9 cellular contexts compared by ENCODE assay signal in genomic region chr19:14383556-14383897, GRCh38. TPM values are rescaled to one million over a fixed set of nuclear protein-coding genes. Genes with fewer than 3 reads are reported as not detected.
DNase-seq lines count a peak whose midpoint lies in the region; ATAC-seq and TF ChIP-seq lines count a peak whose summit lies in the region.
"Had no signal": no experiment of that assay in that cellular context is flagged by ENCODE, and none has a peak within 500 bp of the region (broad histone marks: within the 10 kb centered on the region; RNA-seq: fewer than 3 reads in every experiment).

No MANE protein-coding gene starts in this region.

- no peaks in the 10 kb centered on the region for H3K27me3 Mint-ChIP-seq in activated CD4-positive, alpha-beta T cell treated with anti-CD3 and anti-CD28 coated beads, Interleukin-2, amount 10 ng/mL, durations not matched to agents 24 days and 14 days
- no peaks in the 10 kb centered on the region for H3K27me3 Mint-ChIP-seq in T-helper 2 cell treated with Interferon-gamma antibody and Interleukin-4, amounts not matched to agents 5 μg/mL and 100 μg/mL, for 36 hours (ENCODE audit: low read depth)

- H3K4me3 ChIP-seq in gastroesophageal sphincter (peak overlapping the region; percentile 27 to 63), thoracic aorta (peak overlapping the region; percentile 98)
- H3K4me3 ChIP-seq: SK-N-MC had no signal

- ATAC-seq in gastroesophageal sphincter (no peak), thoracic aorta (ENCODE audit: insufficient number of reproducible peaks, low FRiP score, low read depth) (no peak)

- no peaks in the 10 kb centered on the region for H3K9me3 ChIP-seq in gastroesophageal sphincter
- no peaks in the 10 kb centered on the region for H3K9me3 ChIP-seq in thoracic aorta

- H3K27ac ChIP-seq in gastroesophageal sphincter: peak overlapping the region; percentile 74 to 89 (median 87)
- peak overlapping the region; percentile 93 to 100 for H3K27ac ChIP-seq in thoracic aorta

- H3K9me3 Mint-ChIP-seq in activated CD4-positive, alpha-beta T cell treated with anti-CD3 and anti-CD28 coated beads, Interleukin-2, amount 10 ng/mL, durations not matched to agents 24 days and 14 days: no peaks in the 10 kb centered on the region
- H3K9me3 Mint-ChIP-seq in T-helper 2 cell treated with Interferon-gamma antibody and Interleukin-4, amounts not matched to agents 5 μg/mL and 100 μg/mL, for 36 hours: no peaks in the 10 kb centered on the region

- peaks cover 0 to 74% (median 22%) of the 10 kb centered on the region in 3 donors for H3K4me1 ChIP-seq in gastroesophageal sphincter
- H3K4me1 ChIP-seq in thoracic aorta (ENCODE audit: control insufficient read depth in 1 of 2, low read depth in 2 of 2): peaks cover 38 to 51% of the 10 kb centered on the region in 2 donors

- H3K36me3 ChIP-seq in gastroesophageal sphincter: peaks cover 0 to under 1% of the 10 kb centered on the region in 2 donors
- peaks cover under 1% of the 10 kb centered on the region for H3K36me3 ChIP-seq in thoracic aorta

- in situ Hi-C loops in KBM-7 (cut with MboI; ENCODE audit: low pct_unique_long_range_greater_than_20kb, low sequenced_read_pairs): no loop called here

- WGBS in gastroesophageal sphincter (ENCODE audit: low coverage in 1 of 2), 2 donors: 43% methylated on average over 1 of the region's 3 CpGs; no CpG with 5 or more reads in 1 of the 2 donors

- no peak for TF ChIP-seq CTCF in gastroesophageal sphincter (IDR thresholded peaks at IDR 0.05)
- no peak for TF ChIP-seq CTCF in thoracic aorta (IDR thresholded peaks at IDR 0.05)

- DNase-seq in activated CD4-positive, alpha-beta T cell treated with anti-CD3 and anti-CD28 coated beads, Interleukin-2, amount 10 ng/mL, durations not matched to agents 24 days and 14 days: peak; percentile 78
- DNase-seq in activated CD4-positive, alpha-beta T cell treated with anti-CD3 and anti-CD28 coated beads, Interleukin-2, amount 50 U/mL, for 4 hours: no peak
- DNase-seq in T-helper 2 cell treated with Interferon-gamma antibody and Interleukin-4, amounts not matched to agents 5 μg/mL and 100 μg/mL, for 36 hours (ENCODE audit: low spot score): no peak
- no peak for DNase-seq in thoracic aorta (ENCODE audit: low spot score)
- DNase-seq in stimulated activated CD4-positive, alpha-beta T cell treated with anti-CD3 and anti-CD28 coated beads, Interleukin-2, amount 100 ng/mL, for 48 hours: no peak
- no peak for DNase-seq in KBM-7
- no peak for DNase-seq in activated CD4-positive, alpha-beta T cell treated with anti-CD3 and anti-CD28 coated beads, Interleukin-2, amount 50 U/mL, for 1 hour

- peak overlapping the region; percentile 92 for H3K4me3 Mint-ChIP-seq in activated CD4-positive, alpha-beta T cell treated with anti-CD3 and anti-CD28 coated beads, Interleukin-2, amount 10 ng/mL, durations not matched to agents 24 days and 14 days
- peak overlapping the region; percentile 91 for H3K4me3 Mint-ChIP-seq in T-helper 2 cell treated with Interferon-gamma antibody and Interleukin-4, amounts not matched to agents 5 μg/mL and 100 μg/mL, for 36 hours

- TF ChIP-seq EP300 in gastroesophageal sphincter (IDR thresholded peaks at IDR 0.05): no peak

- peak overlapping the region; percentile 98 for H3K27ac Mint-ChIP-seq in activated CD4-positive, alpha-beta T cell treated with anti-CD3 and anti-CD28 coated beads, Interleukin-2, amount 10 ng/mL, durations not matched to agents 24 days and 14 days
- H3K27ac Mint-ChIP-seq in T-helper 2 cell treated with Interferon-gamma antibody and Interleukin-4, amounts not matched to agents 5 μg/mL and 100 μg/mL, for 36 hours: peak overlapping the region; percentile 95

- no peak for TF ChIP-seq POLR2A in gastroesophageal sphincter (IDR thresholded peaks at IDR 0.05)

- H3K27me3 ChIP-seq in gastroesophageal sphincter (no peaks in the 10 kb centered on the region), thoracic aorta (replicated peaks; ENCODE audit: insufficient read depth) (no peaks in the 10 kb centered on the region)

- peaks cover 31% of the 10 kb centered on the region for H3K4me1 Mint-ChIP-seq in activated CD4-positive, alpha-beta T cell treated with anti-CD3 and anti-CD28 coated beads, Interleukin-2, amount 10 ng/mL, durations not matched to agents 24 days and 14 days
- H3K4me1 Mint-ChIP-seq in T-helper 2 cell treated with Interferon-gamma antibody and Interleukin-4, amounts not matched to agents 5 μg/mL and 100 μg/mL, for 36 hours (ENCODE audit: low read depth): peaks cover 30% of the 10 kb centered on the region

- intact Hi-C loops in activated CD4-positive, alpha-beta T cell treated with anti-CD3 and anti-CD28 coated beads, Interleukin-2, amount 10 ng/mL, durations not matched to agents 24 days and 14 days (cut with micrococcal nuclease): no loop called here

- H3K36me3 Mint-ChIP-seq in activated CD4-positive, alpha-beta T cell treated with anti-CD3 and anti-CD28 coated beads, Interleukin-2, amount 10 ng/mL, durations not matched to agents 24 days and 14 days (ENCODE audit: low read depth): peaks cover 31% of the 10 kb centered on the region
- peaks cover 23% of the 10 kb centered on the region for H3K36me3 Mint-ChIP-seq in T-helper 2 cell treated with Interferon-gamma antibody and Interleukin-4, amounts not matched to agents 5 μg/mL and 100 μg/mL, for 36 hours (ENCODE audit: low read depth)

RNA-seq across cellular contexts. Expression of gene ADGRE5, which starts 2.3 kb away (rescaled TPM):
- 206 and 209 TPM in 2 replicates for total RNA-seq in activated CD4-positive, alpha-beta T cell treated with anti-CD3 and anti-CD28 coated beads, Interleukin-2, amount 10 ng/mL, durations not matched to agents 24 days and 14 days
- total RNA-seq in gastroesophageal sphincter (10 to 100 TPM; 47.7 to 86.7 (median 66.1) TPM), thoracic aorta (100 to 1,000 TPM; 199 to 281 TPM)

RNA-seq across cellular contexts. Expression of gene DDX39A, which starts 35.6 kb away (rescaled TPM):
- total RNA-seq in activated CD4-positive, alpha-beta T cell treated with anti-CD3 and anti-CD28 coated beads, Interleukin-2, amount 10 ng/mL, durations not matched to agents 24 days and 14 days: 274 and 280 TPM in 2 replicates
- total RNA-seq in gastroesophageal sphincter (10 to 100 TPM; 31.4 to 55.5 (median 43.4) TPM), thoracic aorta (10 to 100 TPM; 77.4 to 81.6 TPM)

RNA-seq across cellular contexts. Expression of gene PKN1, which starts 49.6 kb away (rescaled TPM):
- 172 and 180 TPM in 2 replicates for total RNA-seq in activated CD4-positive, alpha-beta T cell treated with anti-CD3 and anti-CD28 coated beads, Interleukin-2, amount 10 ng/mL, durations not matched to agents 24 days and 14 days
- total RNA-seq in gastroesophageal sphincter (100 to 1,000 TPM in 3 of 4 donors, 10 to 100 TPM in 1; 98.2 to 286 (median 139) TPM), thoracic aorta (100 to 1,000 TPM in 1 of 2 donors, 10 to 100 TPM in 1; 93.8 to 139 TPM)
